9 cellular contexts compared by ENCODE assay signal in genomic region chr3:66398228-66399025, GRCh38.
DNase-seq lines count a peak whose midpoint lies in the region; ATAC-seq and TF ChIP-seq lines count a peak whose summit lies in the region.
"Had no signal": no experiment of that assay in that cellular context is flagged by ENCODE, and none has a peak within 500 bp of the region (broad histone marks: within the 10 kb centered on the region; RNA-seq: fewer than 3 reads in every experiment).

No MANE protein-coding gene starts in this region.

- H3K9me3 ChIP-seq in SK-N-MC (ENCODE audit: low read depth, low read length): no peaks in the 10 kb centered on the region
- H3K9me3 ChIP-seq in subcutaneous abdominal adipose tissue (ENCODE audit: control insufficient read depth in 5 of 5, low read length in 5 of 5): no peaks in the 10 kb centered on the region

- H3K27ac ChIP-seq in SK-N-MC (peak overlapping the region; percentile 71), foreskin keratinocyte (no peak overlapping the region), subcutaneous abdominal adipose tissue (ENCODE audit: low read depth, low read length) (peak overlapping the region; percentile 81)

- peaks cover 92% of the 10 kb centered on the region for H3K36me3 Mint-ChIP-seq in activated T-cell treated with anti-CD3 and anti-CD28 coated beads, Interleukin-2, amount 50 U/mL, for 24 hours (ENCODE audit: low read depth)
- peaks cover 56% of the 10 kb centered on the region for H3K36me3 Mint-ChIP-seq in activated CD4-positive, alpha-beta T cell treated with anti-CD3 and anti-CD28 coated beads, Interleukin-2, amount 10 ng/mL, durations not matched to agents 24 days and 14 days (ENCODE audit: low read depth)

- no peaks in the 10 kb centered on the region for H3K27me3 ChIP-seq in foreskin keratinocyte
- no peaks in the 10 kb centered on the region for H3K27me3 ChIP-seq in subcutaneous abdominal adipose tissue (ENCODE audit: control insufficient read depth in 5 of 5, insufficient read depth in 4 of 5, low read length in 5 of 5)

- H3K4me3 ChIP-seq in SK-N-MC (no peak overlapping the region), subcutaneous abdominal adipose tissue (ENCODE audit: low read depth in 1 of 5, low read length in 5 of 5) (no peak overlapping the region)

- ATAC-seq in foreskin keratinocyte (peak; percentile 72), left colon (no peak)

- DNase-seq in activated T-cell treated with anti-CD3 and anti-CD28 coated beads, Interleukin-2, amount 50 U/mL, for 24 hours: no peak
- no peak for DNase-seq in activated T-cell treated with anti-CD3 and anti-CD28 coated beads for 4 hours
- DNase-seq in SK-N-MC (ENCODE audit: low read depth, low spot score): no peak
- peak; percentile 24 to 45 for DNase-seq in foreskin keratinocyte
- DNase-seq in activated CD4-positive, alpha-beta T cell treated with anti-CD3 and anti-CD28 coated beads, Interleukin-2, amount 10 ng/mL, durations not matched to agents 24 days and 14 days: no peak
- DNase-seq in left colon: no peak
- DNase-seq in stimulated activated CD4-positive, alpha-beta T cell treated with anti-CD3 and anti-CD28 coated beads, Interleukin-4, amount 100 ng/mL, for 1 hour: no peak
- DNase-seq: activated CD4-positive, CD25-positive, alpha-beta regulatory T cell treated with anti-CD3 and anti-CD28 coated beads, Interleukin-2, amount 50 U/mL, for 72 hours had no signal

- intact Hi-C loops in activated CD4-positive, alpha-beta T cell treated with anti-CD3 and anti-CD28 coated beads, Interleukin-2, amount 10 ng/mL, durations not matched to agents 24 days and 14 days (cut with micrococcal nuclease): no loop called here
- intact Hi-C loops in left colon (cut with DNase I, micrococcal nuclease): no loop called here

- H3K9ac ChIP-seq in SK-N-MC (ENCODE audit: insufficient read length) (no peak overlapping the region), subcutaneous abdominal adipose tissue (ENCODE audit: low read length in 5 of 5) (peak overlapping the region in 2 of 5 donors; percentile 0 to 8)

- no peaks in the 10 kb centered on the region for H3K9me3 Mint-ChIP-seq in activated T-cell treated with anti-CD3 and anti-CD28 coated beads, Interleukin-2, amount 50 U/mL, for 24 hours
- no peaks in the 10 kb centered on the region for H3K9me3 Mint-ChIP-seq in activated CD4-positive, alpha-beta T cell treated with anti-CD3 and anti-CD28 coated beads, Interleukin-2, amount 10 ng/mL, durations not matched to agents 24 days and 14 days

- H3K36me3 ChIP-seq in SK-N-MC (ENCODE audit: insufficient read depth, low read length) (peaks cover 4% of the 10 kb centered on the region; the same call in 1 of the 2 replicates), subcutaneous abdominal adipose tissue (ENCODE audit: control insufficient read depth in 5 of 5, insufficient read depth in 5 of 5, low read length in 5 of 5) (peaks cover 0 to 64% (median 34%) of the 10 kb centered on the region in 5 donors)

- H3K4me1 ChIP-seq in foreskin keratinocyte (no peaks in the 10 kb centered on the region), subcutaneous abdominal adipose tissue (ENCODE audit: control insufficient read depth in 5 of 5, insufficient read depth in 5 of 5, low read length in 5 of 5) (peaks cover 4 to 48% (median 32%) of the 10 kb centered on the region in 5 donors)

- H3K27ac Mint-ChIP-seq in activated T-cell treated with anti-CD3 and anti-CD28 coated beads, Interleukin-2, amount 50 U/mL, for 24 hours: peak overlapping the region; percentile 79
- H3K27ac Mint-ChIP-seq in activated CD4-positive, alpha-beta T cell treated with anti-CD3 and anti-CD28 coated beads, Interleukin-2, amount 10 ng/mL, durations not matched to agents 24 days and 14 days: no peak overlapping the region

- H3K4me3 Mint-ChIP-seq in activated T-cell treated with anti-CD3 and anti-CD28 coated beads, Interleukin-2, amount 50 U/mL, for 24 hours: no peak overlapping the region
- no peak overlapping the region for H3K4me3 Mint-ChIP-seq in activated CD4-positive, alpha-beta T cell treated with anti-CD3 and anti-CD28 coated beads, Interleukin-2, amount 10 ng/mL, durations not matched to agents 24 days and 14 days

- H3K4me1 Mint-ChIP-seq in activated T-cell treated with anti-CD3 and anti-CD28 coated beads, Interleukin-2, amount 50 U/mL, for 24 hours (ENCODE audit: low read depth): peaks cover 19% of the 10 kb centered on the region
- H3K4me1 Mint-ChIP-seq in activated CD4-positive, alpha-beta T cell treated with anti-CD3 and anti-CD28 coated beads, Interleukin-2, amount 10 ng/mL, durations not matched to agents 24 days and 14 days: peaks cover 19% of the 10 kb centered on the region

- TF ChIP-seq CTCF in foreskin keratinocyte (conservative IDR thresholded peaks at IDR 0.05): no peak

- H3K27me3 Mint-ChIP-seq in activated T-cell treated with anti-CD3 and anti-CD28 coated beads, Interleukin-2, amount 50 U/mL, for 24 hours: no peaks in the 10 kb centered on the region
- no peaks in the 10 kb centered on the region for H3K27me3 Mint-ChIP-seq in activated CD4-positive, alpha-beta T cell treated with anti-CD3 and anti-CD28 coated beads, Interleukin-2, amount 10 ng/mL, durations not matched to agents 24 days and 14 days

Comparison
In these comparisons a context has a peak if more than half of its experiments do, and no peak if none do; other contexts are left out.
1. DNase-seq: peak in foreskin keratinocyte (2 of 2); none in activated T-cell treated with anti-CD3 and anti-CD28 coated beads, Interleukin-2, amount 50 U/mL, for 24 hours (single experiment), activated T-cell treated with anti-CD3 and anti-CD28 coated beads for 4 hours (single experiment), SK-N-MC (single experiment), activated CD4-positive, alpha-beta T cell treated with anti-CD3 and anti-CD28 coated beads, Interleukin-2, amount 10 ng/mL, durations not matched to agents 24 days and 14 days (single experiment), left colon (0 of 2) and stimulated activated CD4-positive, alpha-beta T cell treated with anti-CD3 and anti-CD28 coated beads, Interleukin-4, amount 100 ng/mL, for 1 hour (single experiment).